ENCODE assay signal across 12 cellular contexts in the genomic region with DNA sequence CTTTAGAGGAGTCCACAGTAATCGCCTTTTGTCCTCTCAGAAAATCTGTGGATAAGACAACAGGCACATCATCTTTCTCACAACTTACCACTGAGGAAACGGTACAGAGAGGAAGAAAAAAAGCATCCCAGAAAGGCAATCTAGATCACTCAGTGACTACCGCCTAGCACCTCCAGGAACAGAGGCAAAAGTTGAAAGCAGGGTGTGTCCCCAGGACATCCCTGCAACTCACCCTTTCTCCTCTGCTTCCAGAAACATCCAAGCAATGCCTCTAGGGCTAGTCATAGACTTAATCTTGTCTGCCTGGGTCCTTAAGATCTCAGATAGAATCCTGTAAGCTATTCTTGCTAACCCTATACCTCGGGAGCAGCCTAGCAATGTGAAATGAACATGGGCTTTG. TPM values are rescaled to one million over a fixed set of nuclear protein-coding genes. Genes with fewer than 3 reads are reported as not detected.
DNase-seq lines count a peak whose midpoint lies in the region; ATAC-seq and TF ChIP-seq lines count a peak whose summit lies in the region.
"Had no signal": no experiment of that assay in that cellular context is flagged by ENCODE, and none has a peak within 500 bp of the region (broad histone marks: within the 10 kb centered on the region; RNA-seq: fewer than 3 reads in every experiment).

No MANE protein-coding gene starts in this region.

- no peak overlapping the region for H3K4me3 ChIP-seq in CD4-positive, alpha-beta memory T cell (ENCODE audit: low read length in 2 of 2)
- H3K4me3 ChIP-seq in neuronal stem cell (ENCODE audit: low read length in 2 of 2), result no peak overlapping the region
- no peak overlapping the region for H3K4me3 ChIP-seq in gastrocnemius medialis

- peak; percentile 2 for ATAC-seq in HG03432 (IDR thresholded peaks at IDR 0.05; ENCODE audit: unreplicated experiment)
- ATAC-seq in gastrocnemius medialis, result no peak

- no peak overlapping the region for H4K91ac ChIP-seq in neuronal stem cell (ENCODE audit: low read depth, low read length, poor library complexity)

- in situ Hi-C loops in gastrocnemius medialis (cut with MboI; ENCODE audit: low sequenced_read_pairs in 4 of 4), result no loop called here

- no peak overlapping the region for H4K8ac ChIP-seq in neuronal stem cell (ENCODE audit: low read depth, low read length)

- TF ChIP-seq CTCF in MCF 10A (IDR thresholded peaks at IDR 0.05; ENCODE audit: unreplicated experiment) (no peak), gastrocnemius medialis (IDR thresholded peaks at IDR 0.05 in 4 of 5, conservative IDR thresholded peaks at IDR 0.05 in 1 of 5) (no peak), Calu3 (IDR thresholded peaks at IDR 0.05; ENCODE audit: unreplicated experiment) (no peak)

- H2BK5ac ChIP-seq in neuronal stem cell (ENCODE audit: low read length), result no peak overlapping the region

- no peaks in the 10 kb centered on the region for H3K36me3 ChIP-seq in CD4-positive, alpha-beta memory T cell (ENCODE audit: insufficient read depth, low read length)
- no peaks in the 10 kb centered on the region for H3K36me3 ChIP-seq in neuronal stem cell (replicated peaks in 1 of 2; ENCODE audit: control insufficient read depth in 2 of 2, insufficient read depth in 2 of 2, low read length in 2 of 2)
- H3K36me3 ChIP-seq in gastrocnemius medialis, result no peaks in the 10 kb centered on the region

- H3K4me2 ChIP-seq in neuronal stem cell (ENCODE audit: insufficient read depth, low read length, poor library complexity, severe bottlenecking), result no peak overlapping the region
- H3K4me2 ChIP-seq: KMS-11 had no signal

- H3K9ac ChIP-seq in neuronal stem cell (ENCODE audit: low read depth, low read length, poor library complexity), result no peak overlapping the region
- H3K9ac ChIP-seq: KMS-11 had no signal

- no peak overlapping the region for H3K14ac ChIP-seq in neuronal stem cell (ENCODE audit: low read length)

- no peaks in the 10 kb centered on the region for H3K9me3 Mint-ChIP-seq in CD4-positive, alpha-beta memory T cell
- no peaks in the 10 kb centered on the region for H3K9me3 Mint-ChIP-seq in MCF 10A (ENCODE audit: unreplicated experiment)
- H3K9me3 Mint-ChIP-seq in Calu3 (ENCODE audit: low read depth, unreplicated experiment), result peaks cover 2% of the 10 kb centered on the region

- no peaks in the 10 kb centered on the region for H3K79me1 ChIP-seq in neuronal stem cell (ENCODE audit: low read depth, low read length)

- no peak overlapping the region for H3K4ac ChIP-seq in neuronal stem cell (ENCODE audit: low read length)

- TF ChIP-seq POLR2A in gastrocnemius medialis (IDR thresholded peaks at IDR 0.05), result no peak

- peaks cover 79% of the 10 kb centered on the region for H3K4me1 ChIP-seq in CD4-positive, alpha-beta memory T cell (ENCODE audit: insufficient read depth, low read length)
- H3K4me1 ChIP-seq in neuronal stem cell (ENCODE audit: control insufficient read depth in 2 of 2, insufficient read depth in 1 of 2, low read depth in 1 of 2, low read length in 2 of 2) (peaks cover 3 to 5% of the 10 kb centered on the region in 2 donors), gastrocnemius medialis (no peaks in the 10 kb centered on the region)

- BruUV-seq in MCF 10A (replicated peaks; lab: Mats Ljungman, UMichigan) (no TSS peak), Calu3 (replicated peaks; lab: Mats Ljungman, UMichigan) (no TSS peak)

- H3K27me3 Mint-ChIP-seq in CD4-positive, alpha-beta memory T cell, result no peaks in the 10 kb centered on the region
- no peaks in the 10 kb centered on the region for H3K27me3 Mint-ChIP-seq in MCF 10A (ENCODE audit: insufficient read depth, unreplicated experiment)
- H3K27me3 Mint-ChIP-seq in Calu3 (ENCODE audit: unreplicated experiment), result no peaks in the 10 kb centered on the region

- no peak overlapping the region for H3K23ac ChIP-seq in neuronal stem cell (ENCODE audit: low read depth, low read length, poor library complexity)

- H2AK5ac ChIP-seq in neuronal stem cell (ENCODE audit: low read depth, low read length), result peak overlapping the region; percentile 23

- H3K27ac Mint-ChIP-seq in CD4-positive, alpha-beta memory T cell, result peak overlapping the region; percentile 79 to 89 (median 86)
- H3K27ac Mint-ChIP-seq in MCF 10A (ENCODE audit: low read depth, unreplicated experiment), result peak overlapping the region; percentile 36
- H3K27ac Mint-ChIP-seq in Calu3 (ENCODE audit: unreplicated experiment), result no peak overlapping the region

- POLR2A ChIA-PET in CD4-positive, alpha-beta memory T cell (lab: Charles Lee; ENCODE audit: partially characterized antibody), result interaction anchor here (1.0 to 5.9 kb wide), 13 partner anchors 8 to 50 kb away, joined by 3 to 89 read pairs (median 6); a partner anchor contains a TSS
- POLR2A ChIA-PET in MCF 10A (lab: Yijun Ruan, JAX), result interaction anchor here (0.7 to 3.9 kb wide), 25 partner anchors 8 to 642 kb away, joined by 3 to 42 read pairs (median 5); a partner anchor contains a TSS

- H3K4me3 Mint-ChIP-seq in CD4-positive, alpha-beta memory T cell, result peak overlapping the region in 7 of 8 donors; percentile 23 to 86 (median 78)
- no peak overlapping the region for H3K4me3 Mint-ChIP-seq in MCF 10A (ENCODE audit: unreplicated experiment)
- no peak overlapping the region for H3K4me3 Mint-ChIP-seq in Calu3 (ENCODE audit: low read depth, unreplicated experiment)

- H3K18ac ChIP-seq in neuronal stem cell (ENCODE audit: low read length), result no peak overlapping the region

- H3K36me3 Mint-ChIP-seq in CD4-positive, alpha-beta memory T cell, result peaks cover 0 to 2% of the 10 kb centered on the region in 2 donors
- H3K36me3 Mint-ChIP-seq in MCF 10A (ENCODE audit: insufficient read depth, unreplicated experiment), result no peaks in the 10 kb centered on the region
- H3K36me3 Mint-ChIP-seq in Calu3 (ENCODE audit: insufficient read depth, unreplicated experiment), result no peaks in the 10 kb centered on the region

- H3K27ac ChIP-seq in CD4-positive, alpha-beta memory T cell (ENCODE audit: low read depth, low read length), result no peak overlapping the region
- H3K27ac ChIP-seq in neuronal stem cell (replicated peaks; ENCODE audit: low read length), result no peak overlapping the region
- H3K27ac ChIP-seq in gastrocnemius medialis, result no peak overlapping the region
- H3K27ac ChIP-seq: C4-2B, KMS-11 had no signal

- H3K4me1 Mint-ChIP-seq in CD4-positive, alpha-beta memory T cell, result peaks cover 66 to 84% (median 76%) of the 10 kb centered on the region in 4 donors
- H3K4me1 Mint-ChIP-seq in MCF 10A (ENCODE audit: insufficient read depth, unreplicated experiment) (peaks cover 41% of the 10 kb centered on the region), Calu3 (ENCODE audit: low read depth, unreplicated experiment) (peaks cover 19% of the 10 kb centered on the region)

- DNase-seq in CD4-positive, alpha-beta memory T cell, result no peak
- DNase-seq in MCF 10A (ENCODE audit: unreplicated experiment) (no peak), neuronal stem cell (ENCODE audit: low spot score) (no peak), DMS 273 treated with DMSO at 0.1 percent for 48 hours (lab: John Stamatoyannopoulos, UW) (no peak), gastrocnemius medialis (no peak), amygdala (lab: John Stamatoyannopoulos, UW) (no peak), Calu3 (no peak)
- DNase-seq: GF-D8, NCI-H1930 had no signal

- no peaks in the 10 kb centered on the region for H3K27me3 ChIP-seq in CD4-positive, alpha-beta memory T cell (ENCODE audit: insufficient read depth, low read length)
- no peaks in the 10 kb centered on the region for H3K27me3 ChIP-seq in neuronal stem cell (ENCODE audit: control insufficient read depth in 3 of 3, insufficient read depth in 3 of 3, low read depth in 1 of 3, low read length in 3 of 3)
- no peaks in the 10 kb centered on the region for H3K27me3 ChIP-seq in gastrocnemius medialis

- no peak overlapping the region for H2AFZ ChIP-seq in neuronal stem cell (ENCODE audit: low read length)

- intact Hi-C loops in CD4-positive, alpha-beta memory T cell (cut with micrococcal nuclease), result no loop called here
- intact Hi-C loops in MCF 10A (cut with micrococcal nuclease) (no loop called here), gastrocnemius medialis (cut with DNase I; ENCODE audit: low total_unique reads) (no loop called here), Calu3 (cut with micrococcal nuclease; ENCODE audit: unreplicated experiment) (no loop called here)

- no peak overlapping the region for H2BK15ac ChIP-seq in neuronal stem cell (ENCODE audit: low read length)

- no peak overlapping the region for H2BK12ac ChIP-seq in neuronal stem cell (ENCODE audit: low read length)

- H2BK120ac ChIP-seq in neuronal stem cell (ENCODE audit: low read depth, low read length), result no peak overlapping the region

- CTCF ChIA-PET in CD4-positive, alpha-beta memory T cell (lab: Charles Lee; ENCODE audit: partially characterized antibody), result interaction anchor here (0.6 to 2.5 kb wide), 12 partner anchors 8 to 294 kb away, joined by 3 to 7 read pairs (median 3); a partner anchor contains a TSS
- CTCF ChIA-PET in MCF 10A (lab: Yijun Ruan, JAX) (interaction anchor here (0.6 to 2.5 kb wide), 5 partner anchors 16 to 52 kb away, joined by 3 to 16 read pairs (median 5); no protein-coding TSS in a partner anchor), Calu3 (lab: Charles Lee) (no interaction called here)

- WGBS in neuronal stem cell (ENCODE audit: extremely low coverage in 2 of 2, insufficient read length in 2 of 2, insufficient replicate concordance in 1 of 2), 2 donors, result no CpG with 5 or more reads among the region's 4 CpGs

- no peaks in the 10 kb centered on the region for H3K9me3 ChIP-seq in CD4-positive, alpha-beta memory T cell (ENCODE audit: control insufficient read depth in 1 of 2, low read length in 2 of 2)
- H3K9me3 ChIP-seq in neuronal stem cell (replicated peaks in 1 of 2; ENCODE audit: control insufficient read depth in 2 of 2, insufficient read depth in 1 of 2, low read depth in 1 of 2, low read length in 2 of 2) (peaks cover 0 to 5% of the 10 kb centered on the region in 2 donors), gastrocnemius medialis (no peaks in the 10 kb centered on the region)

RNA-seq across cellular contexts. Expression of a gene that starts 18.8 kb away (rescaled TPM):
- total RNA-seq in CD4-positive, alpha-beta memory T cell, result 100 to 1,000 TPM; 358 to 376 TPM
- polyA plus RNA-seq in CD4-positive, alpha-beta memory T cell, result 100 to 1,000 TPM; 329 to 494 TPM
- total RNA-seq in MCF 10A (2022) (80.7 and 133 TPM in 2 replicates), gastrocnemius medialis (10 to 100 TPM in 1 of 4 donors, 1 to 10 TPM in 3; 6.4 to 15.6 (median 9.8) TPM), Calu3 (2022) (17.8 and 26.1 TPM in 2 replicates)
- 86.5 TPM for polyA plus RNA-seq in neuronal stem cell (2013, experiment 1 of 2)
- 87.2 TPM for polyA plus RNA-seq in neuronal stem cell (2013, experiment 2 of 2)

Comparison
In these comparisons a context has a peak if more than half of its experiments do, and no peak if none do; other contexts are left out.
1. H3K4me3 Mint-ChIP-seq: peak in CD4-positive, alpha-beta memory T cell (7 of 8); none in MCF 10A (single experiment) and Calu3 (single experiment).